In the genomic region with DNA sequence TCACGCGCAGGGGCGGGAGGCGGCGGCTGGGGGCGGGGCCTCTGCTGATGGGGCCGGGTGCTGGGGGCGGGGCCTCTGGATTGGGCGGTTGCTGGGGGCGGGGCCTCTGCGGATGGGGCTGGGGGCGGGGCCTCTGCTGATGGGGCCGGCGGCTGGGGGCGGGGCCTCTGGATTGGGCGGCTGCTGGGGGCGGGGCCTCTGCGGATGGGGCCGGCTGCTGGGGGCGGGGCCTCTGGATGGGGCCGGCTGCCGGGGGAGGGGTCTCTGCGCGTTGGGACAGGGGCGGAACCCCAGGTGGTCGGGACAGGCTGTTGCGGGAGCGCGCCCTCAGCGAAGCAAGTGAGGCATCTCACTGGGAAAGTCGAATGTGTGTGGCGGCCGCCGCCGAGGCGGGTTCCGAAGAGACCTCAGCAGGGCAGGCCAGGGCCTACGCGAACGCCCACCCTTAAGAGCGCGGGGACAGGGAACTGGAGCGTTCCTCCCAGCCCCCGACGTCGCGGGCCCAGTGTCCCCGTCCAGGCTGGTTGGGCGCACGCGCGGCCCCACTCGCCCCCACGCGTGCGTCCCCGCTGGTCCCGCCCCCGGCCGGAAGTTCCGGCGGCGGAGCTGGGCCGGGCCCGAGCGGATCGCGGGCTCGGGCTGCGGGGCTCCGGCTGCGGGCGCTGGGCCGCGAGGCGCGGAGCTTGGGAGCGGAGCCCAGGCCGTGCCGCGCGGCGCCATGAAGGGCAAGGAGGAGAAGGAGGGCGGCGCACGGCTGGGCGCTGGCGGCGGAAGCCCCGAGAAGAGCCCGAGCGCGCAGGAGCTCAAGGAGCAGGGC, we compare ENCODE assay signal across 8 cellular contexts. TPM values are rescaled to one million over a fixed set of nuclear protein-coding genes. Genes with fewer than 3 reads are reported as not detected.
A peak's percentile ranks its signal among the peaks of the same experiment; 100 is the strongest.
DNase-seq lines count a peak whose midpoint lies in the region; ATAC-seq, FAIRE-seq and TF ChIP-seq lines count a peak whose summit lies in the region.

A gene (plus strand): TSS at position 603 of the 817 bp plus-strand sequence. CDS start 116 bp downstream, at position 719.

- H3K4me2 ChIP-seq in HepG2 (ENCODE audit: low read depth, low read length), result peak within 1 kb of the TSS; percentile 99

- H3K79me2 ChIP-seq in HepG2 (ENCODE audit: insufficient read depth, low read length), result peaks cover 16% of the 10 kb centered on the region

- intact Hi-C loops in dendritic cell treated with granulocyte-macrophage colony-stimulating factor and Interleukin-4, amounts not matched to agents 40 ng/mL and 50 ng/mL, for 4 days (cut with micrococcal nuclease), result no loop called here
- intact Hi-C loops in HepG2 (cut with micrococcal nuclease; ENCODE audit: unreplicated experiment), result no loop called here

- peaks cover 31% of the 10 kb centered on the region for H3K27me3 Mint-ChIP-seq in dendritic cell treated with granulocyte-macrophage colony-stimulating factor and Interleukin-4, amounts not matched to agents 40 ng/mL and 50 ng/mL, for 4 days

- TF ChIP-seq CTCF in HepG2 (CRISPR knock-in tag; IDR thresholded peaks at IDR 0.05), result no peak

- no peaks in the 10 kb centered on the region; a peak in 1 of 5 replicates for H3K27me3 ChIP-seq in HepG2 (ENCODE audit: control insufficient read depth in 1 of 2, insufficient read depth in 2 of 2, low read length in 2 of 2)

- TF ChIP-seq RAD21 in HepG2 (CRISPR knock-in tag; IDR thresholded peaks at IDR 0.05), result peak; percentile 50; the same call in 1 of the 2 replicates

- H3K36me3 ChIP-seq in HepG2 (replicated peaks in 1 of 2; ENCODE audit: control insufficient read depth in 1 of 2, insufficient read depth in 2 of 2, low read length in 2 of 2), result peaks cover 8 to 15% of the 10 kb centered on the region in 2 experiments; a peak in 4 of 5 replicates

- no peaks in the 10 kb centered on the region for H3K9me3 Mint-ChIP-seq in dendritic cell treated with granulocyte-macrophage colony-stimulating factor and Interleukin-4, amounts not matched to agents 40 ng/mL and 50 ng/mL, for 4 days

- BruUV-seq in HepG2 (replicated peaks; lab: Mats Ljungman, UMichigan), result no TSS peak

- no peaks in the 10 kb centered on the region for H3K9me3 ChIP-seq in HepG2 (ENCODE audit: low read length)

- TF ChIP-seq EP300 in HepG2 (IDR thresholded peaks at IDR 0.05; ENCODE audit: low read depth in 2 of 2, low read length in 2 of 2) (no peak), HepG2 (CRISPR knock-in tag; IDR thresholded peaks at IDR 0.05; ENCODE audit: borderline replicate concordance) (no peak)

- peak; percentile 95 for TF ChIP-seq POLR2A in GM15510 (IDR thresholded peaks at IDR 0.05; ENCODE audit: borderline replicate concordance, extremely low read depth, insufficient read length)
- peak; percentile 48 to 73; a peak in 3 of 4 replicates for TF ChIP-seq POLR2A in HepG2 (IDR thresholded peaks at IDR 0.05; ENCODE audit: insufficient read depth in 1 of 2, low read depth in 2 of 2, low read length in 2 of 2)

- peaks cover 43% of the 10 kb centered on the region for H3K36me3 Mint-ChIP-seq in dendritic cell treated with granulocyte-macrophage colony-stimulating factor and Interleukin-4, amounts not matched to agents 40 ng/mL and 50 ng/mL, for 4 days (ENCODE audit: low read depth)

- H3K4me1 Mint-ChIP-seq in dendritic cell treated with granulocyte-macrophage colony-stimulating factor and Interleukin-4, amounts not matched to agents 40 ng/mL and 50 ng/mL, for 4 days (ENCODE audit: low read depth), result peaks cover 57% of the 10 kb centered on the region

- FAIRE-seq in HepG2 (lab: Jason Lieb, UNC), result no peak

- peak within 1 kb of the TSS; percentile 80 for H3K27ac ChIP-seq in HepG2 (ENCODE audit: extremely low read length, insufficient read depth, low read length)

- H3K4me1 ChIP-seq in HepG2 (ENCODE audit: insufficient read depth, low read length), result peaks cover 38% of the 10 kb centered on the region

- H4K20me1 ChIP-seq in HepG2 (ENCODE audit: insufficient read depth, low read length), result 0 out of 2 replicates have a peak, but pooled peaks cover 3% of the 10 kb centered on the region

- H3K4me3 ChIP-seq in HepG2 (replicated peaks in 1 of 3; ENCODE audit: insufficient read depth in 1 of 3, low read depth in 2 of 3, low read length in 3 of 3), result peak within 1 kb of the TSS; percentile 72 to 88 (median 85)

- peak within 1 kb of the TSS; percentile 84 for H3K4me3 Mint-ChIP-seq in dendritic cell treated with granulocyte-macrophage colony-stimulating factor and Interleukin-4, amounts not matched to agents 40 ng/mL and 50 ng/mL, for 4 days

- H3K9ac ChIP-seq in HepG2 (ENCODE audit: insufficient read depth, low read depth, low read length), result peak within 1 kb of the TSS; percentile 82

- peak; percentile 34 for ATAC-seq in HG03097 (IDR thresholded peaks at IDR 0.05; ENCODE audit: low FRiP score, unreplicated experiment)
- ATAC-seq in HepG2, result peak; percentile 41
- no peak for ATAC-seq in GM19467 (IDR thresholded peaks at IDR 0.05; ENCODE audit: unreplicated experiment)

- DNase-seq in NCI-H526 treated with DMSO at 0.1 percent for 48 hours (lab: John Stamatoyannopoulos, UW), result peak; percentile 71
- DNase-seq in activated CD4-positive, alpha-beta T cell treated with anti-CD3 and anti-CD28 coated beads, Interleukin-2, amount 50 U/mL, for 4 hours, result peak; percentile 88 to 90
- DNase-seq in HepG2 (ENCODE audit: low spot score), result peak; percentile 76
- DNase-seq in stimulated activated CD4-positive, alpha-beta T cell treated with anti-CD3 and anti-CD28 coated beads, Interleukin-2, amount 100 ng/mL, for 24 hours, result peak; percentile 84 to 93

- H3K27ac Mint-ChIP-seq in dendritic cell treated with granulocyte-macrophage colony-stimulating factor and Interleukin-4, amounts not matched to agents 40 ng/mL and 50 ng/mL, for 4 days, result peak within 1 kb of the TSS; percentile 88

- CTCF ChIA-PET in HepG2 (lab: Yijun Ruan, JAX; ENCODE audit: low intra/inter-chr PET ratio, low total read pairs), result interaction anchor here (0.8 kb wide), 1 partner anchor 12 kb away, joined by 3 read pairs; a partner anchor contains a TSS

- no CpG with 5 or more reads among the region's 93 CpGs for WGBS in HepG2 (ENCODE audit: low lambda C conversion rate)

- POLR2A ChIA-PET in HepG2 (lab: Yijun Ruan, JAX), result interaction anchor here (0.8 to 4.4 kb wide), 13 partner anchors 9 to 44 kb away, joined by 3 to 34 read pairs (median 6); a partner anchor contains a TSS

- H2AFZ ChIP-seq in HepG2 (ENCODE audit: low read length), result no peak within 1 kb of the TSS

- in situ Hi-C loops in HepG2 (cut with HindIII; ENCODE audit: extremely low pct_ligation_motif_present, low pct_unique_long_range_greater_than_20kb), result no loop called here

TF ChIP-seq in HepG2, 621 proteins besides CTCF, POLR2A, EP300 and RAD21 (continues in another document):
- TF ChIP-seq, protein P1, sequence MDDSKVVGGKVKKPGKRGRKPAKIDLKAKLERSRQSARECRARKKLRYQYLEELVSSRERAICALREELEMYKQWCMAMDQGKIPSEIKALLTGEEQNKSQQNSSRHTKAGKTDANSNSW (CRISPR knock-in tag; IDR thresholded peaks at IDR 0.05; ENCODE audit: borderline replicate concordance), result no peak
- TF ChIP-seq RAD51 (IDR thresholded peaks at IDR 0.05; ENCODE audit: borderline replicate concordance) (no peak), HDAC2 (CRISPR knock-in tag; IDR thresholded peaks at IDR 0.05) (0 out of 2 replicates have a peak, but pooled peaks have one; percentile 18), SRY (CRISPR knock-in tag; IDR thresholded peaks at IDR 0.05) (peak; percentile 65; the same call in 1 of the 2 replicates), GPN1 (CRISPR knock-in tag; IDR thresholded peaks at IDR 0.05; ENCODE audit: borderline replicate concordance) (no peak), ZNF33B (CRISPR knock-in tag; IDR thresholded peaks at IDR 0.05) (no peak), SALL2 (CRISPR knock-in tag; IDR thresholded peaks at IDR 0.05) (peak; percentile 0; the same call in 1 of the 2 replicates), ZNF746 (CRISPR knock-in tag; IDR thresholded peaks at IDR 0.05) (peak; percentile 38; the same call in 1 of the 2 replicates)
- TF ChIP-seq, protein P2, sequence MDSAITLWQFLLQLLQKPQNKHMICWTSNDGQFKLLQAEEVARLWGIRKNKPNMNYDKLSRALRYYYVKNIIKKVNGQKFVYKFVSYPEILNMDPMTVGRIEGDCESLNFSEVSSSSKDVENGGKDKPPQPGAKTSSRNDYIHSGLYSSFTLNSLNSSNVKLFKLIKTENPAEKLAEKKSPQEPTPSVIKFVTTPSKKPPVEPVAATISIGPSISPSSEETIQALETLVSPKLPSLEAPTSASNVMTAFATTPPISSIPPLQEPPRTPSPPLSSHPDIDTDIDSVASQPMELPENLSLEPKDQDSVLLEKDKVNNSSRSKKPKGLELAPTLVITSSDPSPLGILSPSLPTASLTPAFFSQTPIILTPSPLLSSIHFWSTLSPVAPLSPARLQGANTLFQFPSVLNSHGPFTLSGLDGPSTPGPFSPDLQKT (CRISPR knock-in tag; IDR thresholded peaks at IDR 0.05; ENCODE audit: borderline replicate concordance), result no peak

RNA-seq across cellular contexts. Expression of the gene that starts here (rescaled TPM):
- total RNA-seq in HepG2 (2016; rRNA removed; fragmentation: Illumina TruSeq; extraction: Trizol), result 78.2 and 79.9 TPM in 2 replicates
- total RNA-seq in HepG2 (2016; cell fraction: cytosol; rRNA removed; fragmentation: Illumina TruSeq; extraction: Trizol; ENCODE audit: low read depth), result 125 and 168 TPM in 2 replicates
- total RNA-seq in HepG2 (2016; cell fraction: insoluble cytoplasmic fraction; rRNA removed; fragmentation: Illumina TruSeq; extraction: Trizol), result 64.5 and 82.1 TPM in 2 replicates
- total RNA-seq in HepG2 (2016; cell fraction: membrane; rRNA removed; fragmentation: Illumina TruSeq; extraction: Trizol), result 131 and 166 TPM in 2 replicates
- total RNA-seq in HepG2 (2016; cell fraction: nucleus; rRNA removed; fragmentation: Illumina TruSeq; extraction: Trizol), result 43.4 and 46.1 TPM in 2 replicates
- 52.9 and 59.6 TPM in 2 replicates for polyA plus RNA-seq in HepG2 (2011; rRNA removed)
- polyA plus RNA-seq in HepG2 (2011; cell fraction: cytosol; rRNA removed), result 46.6 and 58.6 TPM in 2 replicates
- 79.7 and 81.3 TPM in 2 replicates for polyA plus RNA-seq in HepG2 (2011; cell fraction: nucleus; rRNA removed)
- 27.7 and 37.3 TPM in 2 replicates for polyA plus RNA-seq in HepG2 (2012)
- polyA plus RNA-seq in HepG2 (2016; cell fraction: cytosol; fragmentation: Illumina TruSeq; extraction: Trizol; ENCODE audit: low read depth), result 114 and 130 TPM in 2 replicates
- 75.6 and 85.1 TPM in 2 replicates for polyA plus RNA-seq in HepG2 (2016; cell fraction: insoluble cytoplasmic fraction; fragmentation: Illumina TruSeq; extraction: Trizol; ENCODE audit: low read depth)
- polyA plus RNA-seq in HepG2 (2016; cell fraction: membrane; fragmentation: Illumina TruSeq; extraction: Trizol; ENCODE audit: low read depth), result 124 and 138 TPM in 2 replicates
- 73.2 and 92.9 TPM in 2 replicates for polyA plus RNA-seq in HepG2 (2016; cell fraction: nucleus; fragmentation: Illumina TruSeq; extraction: Trizol; ENCODE audit: insufficient read depth, low read depth)
- polyA minus RNA-seq in HepG2 (2011; rRNA and poly(A)+ RNA removed; ENCODE audit: low replicate concordance), result 32.3 and 38.9 TPM in 2 replicates
- 6.7 and 10.7 TPM in 2 replicates for polyA minus RNA-seq in HepG2 (2011; cell fraction: cytosol; rRNA and poly(A)+ RNA removed)
- polyA minus RNA-seq in HepG2 (2011; cell fraction: nucleus; rRNA and poly(A)+ RNA removed), result 18.6 and 20.1 TPM in 2 replicates
